1 cellular context compared by ENCODE assay signal in the genomic region with DNA sequence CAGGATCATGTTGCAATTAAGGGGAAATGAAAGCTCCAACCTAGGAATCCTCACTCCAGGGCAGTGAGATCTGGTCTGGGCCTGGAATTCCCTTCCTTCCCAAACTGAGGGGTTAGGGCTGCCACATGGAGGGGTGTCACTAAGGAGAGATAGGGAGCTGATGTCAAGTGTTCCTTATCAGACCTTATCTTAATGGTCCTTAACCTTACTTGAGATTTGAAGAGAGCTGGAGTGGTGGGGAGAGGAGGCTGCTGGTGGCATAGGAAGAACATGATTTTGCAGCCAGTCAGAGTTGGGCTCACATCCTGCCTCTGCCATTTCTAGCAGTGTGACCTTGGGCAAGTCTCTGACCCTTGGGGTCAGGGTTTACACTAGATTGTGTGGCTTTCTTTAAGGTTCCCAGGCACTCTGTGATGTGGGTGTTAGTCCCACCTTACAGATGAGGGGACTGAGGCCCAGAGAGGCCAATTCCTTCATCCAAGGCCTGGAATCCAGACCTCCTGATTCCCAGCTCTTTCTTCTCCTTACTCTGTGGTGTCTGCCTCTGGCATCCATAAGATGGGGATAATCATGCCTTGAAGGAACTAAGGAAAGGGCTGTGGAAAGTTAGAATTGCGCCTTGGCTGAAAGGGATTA.
TF ChIP-seq lines count a peak whose summit lies in the region.

No MANE protein-coding gene starts in this region.

TF ChIP-seq in A549, 52 proteins besides CTCF, POLR2A, EP300 and RAD21 (continued from another document):
- TF ChIP-seq, protein P1, sequence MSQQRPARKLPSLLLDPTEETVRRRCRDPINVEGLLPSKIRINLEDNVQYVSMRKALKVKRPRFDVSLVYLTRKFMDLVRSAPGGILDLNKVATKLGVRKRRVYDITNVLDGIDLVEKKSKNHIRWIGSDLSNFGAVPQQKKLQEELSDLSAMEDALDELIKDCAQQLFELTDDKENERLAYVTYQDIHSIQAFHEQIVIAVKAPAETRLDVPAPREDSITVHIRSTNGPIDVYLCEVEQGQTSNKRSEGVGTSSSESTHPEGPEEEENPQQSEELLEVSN (IDR thresholded peaks at IDR 0.05; ENCODE audit: borderline replicate concordance, low read depth): no peak
- TF ChIP-seq, protein P2, sequence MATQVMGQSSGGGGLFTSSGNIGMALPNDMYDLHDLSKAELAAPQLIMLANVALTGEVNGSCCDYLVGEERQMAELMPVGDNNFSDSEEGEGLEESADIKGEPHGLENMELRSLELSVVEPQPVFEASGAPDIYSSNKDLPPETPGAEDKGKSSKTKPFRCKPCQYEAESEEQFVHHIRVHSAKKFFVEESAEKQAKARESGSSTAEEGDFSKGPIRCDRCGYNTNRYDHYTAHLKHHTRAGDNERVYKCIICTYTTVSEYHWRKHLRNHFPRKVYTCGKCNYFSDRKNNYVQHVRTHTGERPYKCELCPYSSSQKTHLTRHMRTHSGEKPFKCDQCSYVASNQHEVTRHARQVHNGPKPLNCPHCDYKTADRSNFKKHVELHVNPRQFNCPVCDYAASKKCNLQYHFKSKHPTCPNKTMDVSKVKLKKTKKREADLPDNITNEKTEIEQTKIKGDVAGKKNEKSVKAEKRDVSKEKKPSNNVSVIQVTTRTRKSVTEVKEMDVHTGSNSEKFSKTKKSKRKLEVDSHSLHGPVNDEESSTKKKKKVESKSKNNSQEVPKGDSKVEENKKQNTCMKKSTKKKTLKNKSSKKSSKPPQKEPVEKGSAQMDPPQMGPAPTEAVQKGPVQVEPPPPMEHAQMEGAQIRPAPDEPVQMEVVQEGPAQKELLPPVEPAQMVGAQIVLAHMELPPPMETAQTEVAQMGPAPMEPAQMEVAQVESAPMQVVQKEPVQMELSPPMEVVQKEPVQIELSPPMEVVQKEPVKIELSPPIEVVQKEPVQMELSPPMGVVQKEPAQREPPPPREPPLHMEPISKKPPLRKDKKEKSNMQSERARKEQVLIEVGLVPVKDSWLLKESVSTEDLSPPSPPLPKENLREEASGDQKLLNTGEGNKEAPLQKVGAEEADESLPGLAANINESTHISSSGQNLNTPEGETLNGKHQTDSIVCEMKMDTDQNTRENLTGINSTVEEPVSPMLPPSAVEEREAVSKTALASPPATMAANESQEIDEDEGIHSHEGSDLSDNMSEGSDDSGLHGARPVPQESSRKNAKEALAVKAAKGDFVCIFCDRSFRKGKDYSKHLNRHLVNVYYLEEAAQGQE (IDR thresholded peaks at IDR 0.05): no peak
- TF ChIP-seq ZFP36 (IDR thresholded peaks at IDR 0.05; ENCODE audit: borderline replicate concordance, partially characterized antibody) (no peak), MYC (IDR thresholded peaks at IDR 0.05; ENCODE audit: borderline replicate concordance, low read length) (no peak), CBX2 (IDR thresholded peaks at IDR 0.05; ENCODE audit: borderline replicate concordance, low read depth) (no peak)
